In the genomic region with DNA sequence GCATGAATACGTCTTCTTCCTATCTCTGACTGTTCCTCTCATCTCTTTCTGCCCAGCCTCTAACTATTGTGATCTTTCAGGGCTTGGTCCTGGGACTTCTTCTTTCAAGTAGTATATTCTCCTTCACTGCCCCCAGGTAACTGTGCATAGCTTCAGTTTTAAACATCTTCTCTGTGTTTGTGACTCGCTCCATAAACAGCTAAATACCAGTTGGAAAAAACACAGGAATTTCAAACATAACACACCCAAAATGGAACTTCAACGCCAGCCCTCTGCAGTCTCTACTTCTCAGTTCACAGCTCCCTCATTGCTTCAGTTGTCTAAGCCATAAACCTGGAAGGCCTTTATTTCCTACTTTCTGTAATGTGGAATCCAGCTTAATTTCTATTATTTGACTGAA, we compare ENCODE assay signal across 1 cellular context.
TF ChIP-seq lines count a peak whose summit lies in the region.

No MANE protein-coding gene starts in this region.

TF ChIP-seq in WTC11, 78 proteins besides CTCF, POLR2A, EP300 and RAD21 (continued from another document):
- TF ChIP-seq, protein P1, sequence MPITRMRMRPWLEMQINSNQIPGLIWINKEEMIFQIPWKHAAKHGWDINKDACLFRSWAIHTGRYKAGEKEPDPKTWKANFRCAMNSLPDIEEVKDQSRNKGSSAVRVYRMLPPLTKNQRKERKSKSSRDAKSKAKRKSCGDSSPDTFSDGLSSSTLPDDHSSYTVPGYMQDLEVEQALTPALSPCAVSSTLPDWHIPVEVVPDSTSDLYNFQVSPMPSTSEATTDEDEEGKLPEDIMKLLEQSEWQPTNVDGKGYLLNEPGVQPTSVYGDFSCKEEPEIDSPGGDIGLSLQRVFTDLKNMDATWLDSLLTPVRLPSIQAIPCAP (CRISPR knock-in tag; IDR thresholded peaks at IDR 0.05): no peak
- TF ChIP-seq, protein P2, sequence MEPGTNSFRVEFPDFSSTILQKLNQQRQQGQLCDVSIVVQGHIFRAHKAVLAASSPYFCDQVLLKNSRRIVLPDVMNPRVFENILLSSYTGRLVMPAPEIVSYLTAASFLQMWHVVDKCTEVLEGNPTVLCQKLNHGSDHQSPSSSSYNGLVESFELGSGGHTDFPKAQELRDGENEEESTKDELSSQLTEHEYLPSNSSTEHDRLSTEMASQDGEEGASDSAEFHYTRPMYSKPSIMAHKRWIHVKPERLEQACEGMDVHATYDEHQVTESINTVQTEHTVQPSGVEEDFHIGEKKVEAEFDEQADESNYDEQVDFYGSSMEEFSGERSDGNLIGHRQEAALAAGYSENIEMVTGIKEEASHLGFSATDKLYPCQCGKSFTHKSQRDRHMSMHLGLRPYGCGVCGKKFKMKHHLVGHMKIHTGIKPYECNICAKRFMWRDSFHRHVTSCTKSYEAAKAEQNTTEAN (CRISPR knock-in tag; IDR thresholded peaks at IDR 0.05): no peak
